In the genomic region with DNA sequence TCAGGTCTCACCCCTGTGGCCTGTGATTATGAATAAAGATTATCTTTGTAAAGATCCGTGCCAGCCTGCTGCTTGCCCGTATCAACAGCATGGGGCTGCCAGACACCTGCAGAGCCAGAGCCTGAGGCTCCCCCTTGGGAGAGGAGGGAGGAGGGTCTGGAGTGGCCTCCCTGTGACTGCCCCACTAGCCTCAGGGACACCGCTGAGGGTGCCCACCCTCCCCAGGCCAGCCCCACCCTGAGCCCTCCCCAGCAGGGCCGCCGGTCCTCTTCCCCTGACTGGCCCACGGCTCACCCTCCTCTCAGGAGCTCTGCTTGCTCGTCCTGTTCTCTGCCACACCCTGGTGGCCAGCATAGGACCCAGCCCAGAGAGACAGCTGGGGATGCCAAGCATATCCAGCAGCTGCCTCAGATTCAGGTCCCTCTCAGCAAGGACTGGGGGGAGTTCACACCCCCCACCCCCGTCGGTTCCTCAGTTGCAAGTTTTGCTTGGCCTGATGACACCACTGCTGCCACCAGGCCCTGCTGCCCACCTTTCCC, we compare ENCODE assay signal across 8 cellular contexts. TPM values are rescaled to one million over a fixed set of nuclear protein-coding genes. Genes with fewer than 3 reads are reported as not detected.
DNase-seq lines count a peak whose midpoint lies in the region; ATAC-seq and TF ChIP-seq lines count a peak whose summit lies in the region.
"Had no signal": no experiment of that assay in that cellular context is flagged by ENCODE, and none has a peak within 500 bp of the region (broad histone marks: within the 10 kb centered on the region; RNA-seq: fewer than 3 reads in every experiment).

No MANE protein-coding gene starts in this region.

- H3K36me3 ChIP-seq in OCI-LY3 (replicated peaks; ENCODE audit: low read depth, low read length), result peaks cover 8% of the 10 kb centered on the region
- H3K36me3 ChIP-seq in effector memory CD4-positive, alpha-beta T cell (ENCODE audit: control insufficient read depth, insufficient read depth, low read length), result peaks cover 20% of the 10 kb centered on the region
- H3K36me3 ChIP-seq in psoas muscle (ENCODE audit: insufficient read depth in 1 of 2, low read depth in 1 of 2), result peaks cover 3 to 43% of the 10 kb centered on the region in 2 donors

- peaks cover 18% of the 10 kb centered on the region for H3K4me1 ChIP-seq in OCI-LY3 (ENCODE audit: low read length)
- peaks cover 37% of the 10 kb centered on the region for H3K4me1 ChIP-seq in effector memory CD4-positive, alpha-beta T cell (ENCODE audit: control insufficient read depth, insufficient read depth, low read length, poor library complexity, severe bottlenecking)
- peaks cover 53% of the 10 kb centered on the region for H3K4me1 ChIP-seq in psoas muscle

- no peak for TF ChIP-seq CTCF in OCI-LY3 (IDR thresholded peaks at IDR 0.05; ENCODE audit: low read depth, low read length)
- no peak for TF ChIP-seq CTCF in psoas muscle (IDR thresholded peaks at IDR 0.05)

- no peaks in the 10 kb centered on the region for H3K9me3 ChIP-seq in OCI-LY3 (ENCODE audit: insufficient read depth, low read length)
- H3K9me3 ChIP-seq in effector memory CD4-positive, alpha-beta T cell (ENCODE audit: control insufficient read depth, low read length), result no peaks in the 10 kb centered on the region
- H3K9me3 ChIP-seq in psoas muscle, result no peaks in the 10 kb centered on the region

- no peak overlapping the region for H3K4me3 ChIP-seq in OCI-LY3 (ENCODE audit: low read length)
- no peak overlapping the region for H3K4me3 ChIP-seq in effector memory CD4-positive, alpha-beta T cell (ENCODE audit: insufficient read depth, low read depth, low read length, poor library complexity, severe bottlenecking)
- peak overlapping the region; percentile 93 for H3K4me3 ChIP-seq in psoas muscle

- peaks cover 46% of the 10 kb centered on the region for H3K79me2 ChIP-seq in OCI-LY3 (ENCODE audit: low read length)

- WGBS in psoas muscle, 3 donors, result 55 to 67% (median 66%) methylated on average over 9 of the region's 9 CpGs

- H4K20me1 ChIP-seq in OCI-LY3 (ENCODE audit: insufficient read depth, low read length), result no peaks in the 10 kb centered on the region

- H3K9ac ChIP-seq in OCI-LY3 (ENCODE audit: low read length), result no peak overlapping the region

- H2AFZ ChIP-seq in OCI-LY3 (ENCODE audit: low read depth, low read length), result no peak overlapping the region

- no peak for ATAC-seq in psoas muscle
- no peak for ATAC-seq in HG02610 (IDR thresholded peaks at IDR 0.05; ENCODE audit: unreplicated experiment)
- ATAC-seq in GM21528 (IDR thresholded peaks at IDR 0.05; ENCODE audit: low FRiP score, unreplicated experiment), result no peak
- ATAC-seq: sciatic nerve had no signal

- H3K27me3 ChIP-seq in OCI-LY3 (ENCODE audit: low read depth, low read length) (no peaks in the 10 kb centered on the region), psoas muscle (ENCODE audit: insufficient read depth in 3 of 3, low read length in 2 of 3) (no peaks in the 10 kb centered on the region)
- H3K27me3 ChIP-seq in effector memory CD4-positive, alpha-beta T cell (replicated peaks; ENCODE audit: control insufficient read depth, insufficient read depth, low read length, poor library complexity, severe bottlenecking), result no peaks in the 10 kb centered on the region

- H3K27ac ChIP-seq in OCI-LY3 (ENCODE audit: low read length) (no peak overlapping the region), psoas muscle (no peak overlapping the region)
- peak overlapping the region; percentile 96 for H3K27ac ChIP-seq in effector memory CD4-positive, alpha-beta T cell (ENCODE audit: insufficient read depth, low read length, poor library complexity, severe bottlenecking)

- peak; percentile 33 for DNase-seq in DMS53 treated with DMSO at 0.1 percent for 48 hours (lab: John Stamatoyannopoulos, UW; ENCODE audit: unreplicated experiment)
- DNase-seq in effector memory CD4-positive, alpha-beta T cell, result no peak
- no peak for DNase-seq in psoas muscle
- no peak for DNase-seq in dedifferentiated amniotic fluid mesenchymal stem cell (ENCODE audit: extremely low spot score)

- intact Hi-C loops in psoas muscle (cut with DNase I), result no loop called here

- peak overlapping the region; percentile 90 for H3K4me2 ChIP-seq in OCI-LY3 (ENCODE audit: low read length)

RNA-seq across cellular contexts. Expression of gene SSNA1, which starts 1.9 kb away (rescaled TPM):
- 10 to 100 TPM; 51.5 to 65.4 (median 54.4) TPM for total RNA-seq in psoas muscle
- 100 to 1,000 TPM; 101 to 176 (median 142) TPM for polyA plus RNA-seq in psoas muscle

RNA-seq across cellular contexts. Expression of gene ANAPC2, which starts 2.0 kb away (rescaled TPM):
- 10 to 100 TPM; 20.5 to 32.1 (median 24.3) TPM for total RNA-seq in psoas muscle
- polyA plus RNA-seq in psoas muscle, result 10 to 100 TPM; 13.0 to 22.6 (median 21.6) TPM

RNA-seq across cellular contexts. Expression of gene TPRN, which starts 10.2 kb away (rescaled TPM):
- total RNA-seq in psoas muscle, result 10 to 100 TPM in 2 of 4 donors, 1 to 10 TPM in 2; 8.0 to 11.3 (median 9.8) TPM
- polyA plus RNA-seq in psoas muscle, result 10 to 100 TPM in 1 of 3 donors, 1 to 10 TPM in 2; 3.6 to 11.1 (median 6.7) TPM

RNA-seq across cellular contexts. Expression of gene TMEM203, which starts 15.1 kb away (rescaled TPM):
- total RNA-seq in psoas muscle, result 10 to 100 TPM; 31.2 to 40.1 (median 36.0) TPM
- 10 to 100 TPM; 30.6 to 71.6 (median 47.7) TPM for polyA plus RNA-seq in psoas muscle

RNA-seq across cellular contexts. Expression of gene NDOR1, which starts 15.1 kb away (rescaled TPM):
- 1 to 10 TPM; 2.2 to 4.4 (median 3.7) TPM for total RNA-seq in psoas muscle
- polyA plus RNA-seq in psoas muscle, result 1 to 10 TPM; 1.5 to 6.3 (median 6.2) TPM
